3 cellular contexts compared by ENCODE assay signal in the genomic region with DNA sequence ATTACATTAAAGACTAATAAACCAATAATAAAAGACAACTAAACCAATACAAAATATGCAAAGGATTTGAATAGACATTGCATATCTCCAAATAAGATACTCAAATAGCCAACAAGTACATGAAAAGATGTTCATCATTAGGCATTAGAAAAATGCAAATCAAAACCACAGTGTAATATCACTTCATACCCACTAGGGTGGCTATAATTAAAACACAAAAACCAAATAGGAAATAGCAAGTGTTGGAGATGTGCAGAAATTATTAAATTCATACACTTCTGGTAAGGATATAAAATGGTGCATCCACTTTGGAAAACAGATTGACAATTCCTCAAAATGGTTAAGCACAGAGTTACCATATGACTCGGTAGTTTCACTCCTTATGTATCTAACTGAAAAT.
TF ChIP-seq lines count a peak whose summit lies in the region.

No MANE protein-coding gene starts in this region.

TF ChIP-seq in SK-N-SH, 30 proteins besides CTCF, POLR2A, EP300 and RAD21 (continued from another document):
- TF ChIP-seq, protein P1, sequence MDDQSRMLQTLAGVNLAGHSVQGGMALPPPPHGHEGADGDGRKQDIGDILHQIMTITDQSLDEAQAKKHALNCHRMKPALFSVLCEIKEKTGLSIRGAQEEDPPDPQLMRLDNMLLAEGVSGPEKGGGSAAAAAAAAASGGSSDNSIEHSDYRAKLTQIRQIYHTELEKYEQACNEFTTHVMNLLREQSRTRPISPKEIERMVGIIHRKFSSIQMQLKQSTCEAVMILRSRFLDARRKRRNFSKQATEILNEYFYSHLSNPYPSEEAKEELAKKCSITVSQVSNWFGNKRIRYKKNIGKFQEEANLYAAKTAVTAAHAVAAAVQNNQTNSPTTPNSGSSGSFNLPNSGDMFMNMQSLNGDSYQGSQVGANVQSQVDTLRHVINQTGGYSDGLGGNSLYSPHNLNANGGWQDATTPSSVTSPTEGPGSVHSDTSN (IDR thresholded peaks at IDR 0.05) = no peak
- TF ChIP-seq NFIC (IDR thresholded peaks at IDR 0.05; ENCODE audit: borderline replicate concordance) = no peak
- TF ChIP-seq FOXJ3 (CRISPR knock-in tag; IDR thresholded peaks at IDR 0.05) = no peak
- no peak for TF ChIP-seq EZH2phosphoT487 (IDR thresholded peaks at IDR 0.05; ENCODE audit: borderline replicate concordance, low read depth)
TF ChIP-seq in SK-N-SH: peak in this region for 0.

TF ChIP-seq in SK-N-SH treated with all-trans-retinoic acid at 6 μM for 48 hours, 23 proteins besides CTCF, POLR2A, EP300 and RAD21 (continued from another document):
- TF ChIP-seq, protein P2, sequence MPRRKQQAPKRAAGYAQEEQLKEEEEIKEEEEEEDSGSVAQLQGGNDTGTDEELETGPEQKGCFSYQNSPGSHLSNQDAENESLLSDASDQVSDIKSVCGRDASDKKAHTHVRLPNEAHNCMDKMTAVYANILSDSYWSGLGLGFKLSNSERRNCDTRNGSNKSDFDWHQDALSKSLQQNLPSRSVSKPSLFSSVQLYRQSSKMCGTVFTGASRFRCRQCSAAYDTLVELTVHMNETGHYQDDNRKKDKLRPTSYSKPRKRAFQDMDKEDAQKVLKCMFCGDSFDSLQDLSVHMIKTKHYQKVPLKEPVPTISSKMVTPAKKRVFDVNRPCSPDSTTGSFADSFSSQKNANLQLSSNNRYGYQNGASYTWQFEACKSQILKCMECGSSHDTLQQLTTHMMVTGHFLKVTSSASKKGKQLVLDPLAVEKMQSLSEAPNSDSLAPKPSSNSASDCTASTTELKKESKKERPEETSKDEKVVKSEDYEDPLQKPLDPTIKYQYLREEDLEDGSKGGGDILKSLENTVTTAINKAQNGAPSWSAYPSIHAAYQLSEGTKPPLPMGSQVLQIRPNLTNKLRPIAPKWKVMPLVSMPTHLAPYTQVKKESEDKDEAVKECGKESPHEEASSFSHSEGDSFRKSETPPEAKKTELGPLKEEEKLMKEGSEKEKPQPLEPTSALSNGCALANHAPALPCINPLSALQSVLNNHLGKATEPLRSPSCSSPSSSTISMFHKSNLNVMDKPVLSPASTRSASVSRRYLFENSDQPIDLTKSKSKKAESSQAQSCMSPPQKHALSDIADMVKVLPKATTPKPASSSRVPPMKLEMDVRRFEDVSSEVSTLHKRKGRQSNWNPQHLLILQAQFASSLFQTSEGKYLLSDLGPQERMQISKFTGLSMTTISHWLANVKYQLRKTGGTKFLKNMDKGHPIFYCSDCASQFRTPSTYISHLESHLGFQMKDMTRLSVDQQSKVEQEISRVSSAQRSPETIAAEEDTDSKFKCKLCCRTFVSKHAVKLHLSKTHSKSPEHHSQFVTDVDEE (CRISPR knock-in tag; IDR thresholded peaks at IDR 0.05) = no peak
- TF ChIP-seq ZFP3 (CRISPR knock-in tag; IDR thresholded peaks at IDR 0.05) (no peak), SNAI2 (CRISPR knock-in tag; IDR thresholded peaks at IDR 0.05) (no peak), ZNF8 (CRISPR knock-in tag; IDR thresholded peaks at IDR 0.05) (no peak), CSDC2 (CRISPR knock-in tag; IDR thresholded peaks at IDR 0.05) (no peak), ZNF70 (CRISPR knock-in tag; IDR thresholded peaks at IDR 0.05) (no peak), TOX (CRISPR knock-in tag; IDR thresholded peaks at IDR 0.05; ENCODE audit: borderline replicate concordance) (no peak)
- TF ChIP-seq, protein P3, sequence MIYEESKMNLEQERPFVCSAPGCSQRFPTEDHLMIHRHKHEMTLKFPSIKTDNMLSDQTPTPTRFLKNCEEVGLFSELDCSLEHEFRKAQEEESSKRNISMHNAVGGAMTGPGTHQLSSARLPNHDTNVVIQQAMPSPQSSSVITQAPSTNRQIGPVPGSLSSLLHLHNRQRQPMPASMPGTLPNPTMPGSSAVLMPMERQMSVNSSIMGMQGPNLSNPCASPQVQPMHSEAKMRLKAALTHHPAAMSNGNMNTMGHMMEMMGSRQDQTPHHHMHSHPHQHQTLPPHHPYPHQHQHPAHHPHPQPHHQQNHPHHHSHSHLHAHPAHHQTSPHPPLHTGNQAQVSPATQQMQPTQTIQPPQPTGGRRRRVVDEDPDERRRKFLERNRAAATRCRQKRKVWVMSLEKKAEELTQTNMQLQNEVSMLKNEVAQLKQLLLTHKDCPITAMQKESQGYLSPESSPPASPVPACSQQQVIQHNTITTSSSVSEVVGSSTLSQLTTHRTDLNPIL (CRISPR knock-in tag; IDR thresholded peaks at IDR 0.05; ENCODE audit: low read depth) = no peak
TF ChIP-seq in SK-N-SH treated with all-trans-retinoic acid at 6 μM for 48 hours: peak in this region for 0.

TF ChIP-seq in endothelial cell of umbilical vein, 7 proteins besides CTCF, POLR2A, EP300 and RAD21 (continued from another document):
- TF ChIP-seq, protein P4, sequence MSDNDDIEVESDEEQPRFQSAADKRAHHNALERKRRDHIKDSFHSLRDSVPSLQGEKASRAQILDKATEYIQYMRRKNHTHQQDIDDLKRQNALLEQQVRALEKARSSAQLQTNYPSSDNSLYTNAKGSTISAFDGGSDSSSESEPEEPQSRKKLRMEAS (IDR thresholded peaks at IDR 0.05; ENCODE audit: insufficient read depth, insufficient read length) = no peak
- TF ChIP-seq POLR2AphosphoS5 (IDR thresholded peaks at IDR 0.05; ENCODE audit: insufficient read depth, low read depth, low read length) (no peak), FOS (IDR thresholded peaks at IDR 0.05; ENCODE audit: borderline replicate concordance, insufficient read depth, low read length) (no peak)
